In the genomic region with DNA sequence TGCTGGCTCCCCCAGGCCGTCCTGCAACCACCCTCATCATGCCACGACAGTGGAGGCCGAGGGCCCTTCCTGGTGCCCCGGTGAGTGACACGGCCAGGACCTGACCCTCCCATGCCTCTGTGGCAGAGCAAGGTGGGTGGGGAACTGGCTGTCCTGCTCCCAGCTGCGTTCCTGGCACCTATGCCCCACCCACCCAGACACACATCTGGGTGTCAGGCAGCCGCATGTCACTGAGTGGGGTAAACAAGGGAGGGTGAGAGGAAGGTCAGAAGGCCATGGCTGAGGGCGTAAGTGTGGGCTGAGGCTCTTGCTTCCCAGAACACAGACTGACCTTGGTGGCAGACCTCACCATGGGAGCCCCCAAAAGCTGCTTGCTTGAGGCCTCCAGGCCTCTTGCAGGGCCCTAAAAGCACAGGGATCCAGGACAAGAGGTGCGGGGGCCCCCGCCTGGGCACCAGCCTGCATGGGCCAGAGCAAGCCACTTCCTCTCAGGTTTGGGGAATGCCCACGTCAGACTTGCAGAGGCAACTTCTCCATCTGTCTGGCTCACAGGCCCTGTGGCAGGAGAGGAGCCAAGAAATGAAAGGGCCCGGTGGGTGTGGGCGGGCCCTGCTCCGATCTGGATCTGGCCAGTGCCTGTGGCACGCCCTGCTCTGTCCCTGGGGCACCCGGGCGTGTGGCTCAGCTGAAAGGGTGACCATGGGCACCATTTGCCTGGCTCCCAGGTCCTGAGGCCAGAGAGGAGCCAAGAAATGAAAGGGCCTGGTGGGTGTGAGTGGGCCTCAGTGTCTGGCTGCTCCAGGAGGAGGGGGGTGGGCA, we compare ENCODE assay signal across 8 cellular contexts. TPM values are rescaled to one million over a fixed set of nuclear protein-coding genes. Genes with fewer than 3 reads are reported as not detected.
DNase-seq lines count a peak whose midpoint lies in the region; ATAC-seq and TF ChIP-seq lines count a peak whose summit lies in the region.

No MANE protein-coding gene starts in this region.

- no peak overlapping the region for H3K27ac Mint-ChIP-seq in mesothelial cell of epicardium

- ATAC-seq in GM21717 (IDR thresholded peaks at IDR 0.05; ENCODE audit: unreplicated experiment) = peak; percentile 32
- ATAC-seq in body of pancreas = peak; percentile 74
- peak; percentile 82 for ATAC-seq in left lung

- H3K36me3 ChIP-seq in body of pancreas (replicated peaks in 1 of 2; ENCODE audit: insufficient read depth in 1 of 2, low read depth in 2 of 2) = no peaks in the 10 kb centered on the region
- H3K36me3 ChIP-seq in left lung = no peaks in the 10 kb centered on the region
- H3K36me3 ChIP-seq in thyroid gland = no peaks in the 10 kb centered on the region

- H3K4me3 ChIP-seq in body of pancreas (no peak overlapping the region), left lung (peak overlapping the region in 1 of 2 donors; percentile 30), thyroid gland (replicated peaks in 1 of 3) (no peak overlapping the region)

- H3K27me3 ChIP-seq in body of pancreas (no peaks in the 10 kb centered on the region), left lung (no peaks in the 10 kb centered on the region), thyroid gland (no peaks in the 10 kb centered on the region)

- peaks cover 2% of the 10 kb centered on the region for H3K27me3 Mint-ChIP-seq in mesothelial cell of epicardium (ENCODE audit: low read depth)

- H3K27ac ChIP-seq in body of pancreas (peak overlapping the region; percentile 66 to 86 (median 82)), left lung (peak overlapping the region; percentile 89 to 98), thyroid gland (peak overlapping the region; percentile 65 to 81 (median 75))

- H3K4me1 ChIP-seq in body of pancreas = peaks cover 33% of the 10 kb centered on the region
- H3K4me1 ChIP-seq in left lung = peaks cover 29 to 88% of the 10 kb centered on the region in 2 donors
- H3K4me1 ChIP-seq in thyroid gland = peaks cover 20 to 36% of the 10 kb centered on the region in 2 donors

- intact Hi-C loops in body of pancreas (cut with DNase I) = no loop called here
- intact Hi-C loops in left lung (cut with DNase I) = no loop called here
- intact Hi-C loops in thyroid gland (cut with DNase I) = no loop called here

- H3K9me3 Mint-ChIP-seq in mesothelial cell of epicardium = no peaks in the 10 kb centered on the region

- no peaks in the 10 kb centered on the region for H3K36me3 Mint-ChIP-seq in mesothelial cell of epicardium

- TF ChIP-seq POLR2A in body of pancreas (IDR thresholded peaks at IDR 0.05) = peak; percentile 11 to 54 (median 49)
- peak in 1 of 2 donors; percentile 17 for TF ChIP-seq POLR2A in thyroid gland (IDR thresholded peaks at IDR 0.05)

- WGBS in body of pancreas, 2 donors = 9 to 29% methylated on average over 6 to 17 of the region's 17 CpGs
- WGBS in thyroid gland, 2 donors = 35 to 81% methylated on average over 8 to 9 of the region's 17 CpGs

- DNase-seq in CD1c-positive myeloid dendritic cell (ENCODE audit: extremely low spot score) (peak; percentile 98), RPMI8226 (peak; percentile 96), body of pancreas (peak; percentile 80 to 92 (median 90)), left lung (peak; percentile 94 to 96), thyroid gland (peak; percentile 87 to 92), HuH-7 (ENCODE audit: low spot score) (no peak), mesothelial cell of epicardium (ENCODE audit: low spot score in 2 of 2, unreplicated experiment in 2 of 2) (no peak)

- no peak for TF ChIP-seq CTCF in body of pancreas (IDR thresholded peaks at IDR 0.05)
- no peak for TF ChIP-seq CTCF in left lung (IDR thresholded peaks at IDR 0.05)
- TF ChIP-seq CTCF in thyroid gland (IDR thresholded peaks at IDR 0.05) = no peak
- no peak for TF ChIP-seq CTCF in mesothelial cell of epicardium (IDR thresholded peaks at IDR 0.05; ENCODE audit: unreplicated experiment)

- no peaks in the 10 kb centered on the region for H3K9me3 ChIP-seq in body of pancreas
- no peaks in the 10 kb centered on the region for H3K9me3 ChIP-seq in left lung
- H3K9me3 ChIP-seq in thyroid gland = no peaks in the 10 kb centered on the region

- no peak overlapping the region for H3K4me3 Mint-ChIP-seq in mesothelial cell of epicardium

- peaks cover 10% of the 10 kb centered on the region for H3K4me1 Mint-ChIP-seq in mesothelial cell of epicardium

RNA-seq across cellular contexts. Expression of a gene that starts 3.9 kb away (rescaled TPM):
- total RNA-seq in body of pancreas (10 to 100 TPM; 24.1 to 60.3 TPM), left lung (10 to 100 TPM; 41.7 to 54.5 TPM), thyroid gland (10 to 100 TPM; 27.1 to 79.9 (median 50.9) TPM), mesothelial cell of epicardium (90.4 to 92.1 TPM (median 91.5 TPM) in 3 replicates)

RNA-seq across cellular contexts. Expression of a gene that starts 12.3 kb away (rescaled TPM):
- total RNA-seq in body of pancreas (1 to 10 TPM; 2.0 to 5.4 TPM), left lung (100 to 1,000 TPM in 1 of 2 donors, 10 to 100 TPM in 1; 71.2 to 149 TPM), thyroid gland (10 to 100 TPM; 42.1 to 75.5 (median 44.2) TPM), mesothelial cell of epicardium (62.0 to 68.8 TPM (median 67.3 TPM) in 3 replicates)

RNA-seq across cellular contexts. Expression of a gene that starts 57.0 kb away (rescaled TPM):
- 100 to 1,000 TPM in 1 of 2 donors, 10 to 100 TPM in 1; 37.6 to 116 TPM for total RNA-seq in body of pancreas
- total RNA-seq in left lung = 100 to 1,000 TPM; 122 to 160 TPM
- total RNA-seq in thyroid gland = 10 to 100 TPM; 47.3 to 91.2 (median 88.7) TPM
- 202 to 212 TPM (median 204 TPM) in 3 replicates for total RNA-seq in mesothelial cell of epicardium

Comparison
In these comparisons a context has a peak if more than half of its experiments do, and no peak if none do; other contexts are left out.
1. DNase-seq: peak in CD1c-positive myeloid dendritic cell (single experiment), RPMI8226 (single experiment), body of pancreas (4 of 4), left lung (2 of 2) and thyroid gland (2 of 2); none in HuH-7 (single experiment) and mesothelial cell of epicardium (0 of 2).
2. ATAC-seq: peak in every context shown above with its lines; median percentile 82 in left lung; 74 in body of pancreas; 32 in GM21717.
3. Peak in every context shown above with its lines, with median percentiles within 50 percentile points of each other: H3K27ac ChIP-seq.